16 cellular contexts compared by ENCODE assay signal in the genomic region with DNA sequence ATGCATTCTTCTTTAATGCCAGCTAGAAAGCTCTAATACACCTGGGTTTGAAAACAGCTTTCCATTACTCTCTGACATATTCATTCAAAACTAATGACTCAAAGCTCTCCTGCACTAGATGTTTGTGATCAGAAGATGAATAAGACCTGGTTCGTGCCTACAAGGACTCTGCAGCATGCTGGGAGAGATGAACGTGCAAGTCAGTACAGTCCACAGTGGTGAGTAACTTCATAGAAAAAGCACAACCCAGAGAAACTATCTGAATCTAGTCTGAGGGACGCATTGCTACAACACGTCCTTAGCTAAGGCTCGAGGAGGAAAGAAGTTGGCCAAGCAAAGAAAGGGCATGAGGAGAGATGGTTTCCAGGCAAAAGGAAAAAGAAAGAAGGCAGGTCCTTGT.
DNase-seq lines count a peak whose midpoint lies in the region; ATAC-seq and TF ChIP-seq lines count a peak whose summit lies in the region.
"Had no signal": no experiment of that assay in that cellular context is flagged by ENCODE, and none has a peak within 500 bp of the region (broad histone marks: within the 10 kb centered on the region; RNA-seq: fewer than 3 reads in every experiment).

No MANE protein-coding gene starts in this region.

- peak overlapping the region; percentile 97 for H2BK120ac ChIP-seq in IMR-90 (ENCODE audit: low read depth, low read length)

- ATAC-seq in IMR-90 (ENCODE audit: low read depth) (peak; percentile 82), HG03520 (IDR thresholded peaks at IDR 0.05; ENCODE audit: unreplicated experiment) (no peak)
- no peak for ATAC-seq in activated T-helper 17 cell treated with anti-CD3 and anti-CD28 coated beads, Interleukin-2, amount 50 U/mL, for 72 hours (replicated peaks)
- ATAC-seq: activated CD4-positive, CD25-positive, alpha-beta regulatory T cell treated with anti-CD3 and anti-CD28 coated beads, Interleukin-2, amount 50 U/mL, for 24 hours; activated naive CD8-positive, alpha-beta T cell treated with anti-CD3 and anti-CD28 coated beads, Interleukin-2, amount 50 U/mL, for 24 hours had no signal

- BruUV-seq in IMR-90 (replicated peaks; lab: Mats Ljungman, UMichigan): no TSS peak
- no TSS peak for BruUV-seq in mammary epithelial cell (replicated peaks; lab: Mats Ljungman, UMichigan)

- peak overlapping the region; percentile 47 for H2AK9ac ChIP-seq in IMR-90 (replicated peaks; ENCODE audit: low read depth, low read length, poor library complexity)

- TF ChIP-seq RAD21 in IMR-90 (IDR thresholded peaks at IDR 0.05; ENCODE audit: low read length): no peak; the same call in 1 of the 2 replicates

- no peaks in the 10 kb centered on the region for H3K9me3 ChIP-seq in IMR-90 (ENCODE audit: control insufficient read depth, insufficient read depth, low read length)
- H3K9me3 ChIP-seq in mammary epithelial cell (replicated peaks; ENCODE audit: insufficient read depth, low read length): no peaks in the 10 kb centered on the region
- H3K9me3 ChIP-seq: BLaER1, esophagus muscularis mucosa had no signal

- H2AFZ ChIP-seq in IMR-90 (replicated peaks; ENCODE audit: low read length, poor library complexity) (peak overlapping the region; percentile 65), mammary epithelial cell (ENCODE audit: low read depth, low read length) (peak overlapping the region; percentile 62)

- H3K79me1 ChIP-seq in IMR-90 (ENCODE audit: low read depth in 1 of 2, low read length in 2 of 2): no peaks in the 10 kb centered on the region

- TF ChIP-seq CTCF in IMR-90 (conservative IDR thresholded peaks at IDR 0.05; ENCODE audit: low read depth, low read length): no peak
- TF ChIP-seq CTCF in mammary epithelial cell (conservative IDR thresholded peaks at IDR 0.05 in 1 of 2, IDR thresholded peaks at IDR 0.05 in 1 of 2; ENCODE audit: extremely low read depth in 1 of 2, insufficient read depth in 1 of 2, low read depth in 1 of 2, low read length in 2 of 2): no peak

- peaks cover 16% of the 10 kb centered on the region for H3K9me1 ChIP-seq in IMR-90 (ENCODE audit: insufficient read depth, low read length)

- CTCF ChIA-PET in IMR-90 (lab: Yijun Ruan, JAX): interaction anchor here (0.8 to 1.4 kb wide), 3 partner anchors 19 to 265 kb away, joined by 3 to 4 read pairs (median 4); no protein-coding TSS in a partner anchor
- CTCF ChIA-PET in mammary epithelial cell (lab: Charles Lee; ENCODE audit: low non-redundant PET): interaction anchor here (0.7 kb wide), 1 partner anchor 202 kb away, joined by 3 read pairs; no protein-coding TSS in a partner anchor

- H3K4me1 ChIP-seq in IMR-90 (ENCODE audit: control insufficient read depth, insufficient read depth, low read length) (peaks cover 22% of the 10 kb centered on the region), mammary epithelial cell (ENCODE audit: insufficient read depth, low read length) (peaks cover 73% of the 10 kb centered on the region)
- H3K4me1 ChIP-seq: BLaER1 had no signal

- peak overlapping the region; percentile 97 for H2BK20ac ChIP-seq in IMR-90 (ENCODE audit: low read depth, low read length)

- peak overlapping the region; percentile 89 for H3K23ac ChIP-seq in IMR-90 (ENCODE audit: low read depth, low read length)

- TF ChIP-seq POLR2A in IMR-90 (IDR thresholded peaks at IDR 0.05; ENCODE audit: low read depth, low read length): peak; percentile 63; the same call in 1 of the 2 replicates

- H2BK15ac ChIP-seq in IMR-90 (ENCODE audit: low read depth, low read length): peak overlapping the region; percentile 82; the same call in 2 of the 3 replicates

- H3K18ac ChIP-seq in IMR-90 (ENCODE audit: low read depth, low read length): peak overlapping the region; percentile 42; the same call in 1 of the 2 replicates

- H3K4ac ChIP-seq in IMR-90 (ENCODE audit: low read depth, low read length): peak overlapping the region; percentile 92

- no peaks in the 10 kb centered on the region for H3K79me2 ChIP-seq in mammary epithelial cell (ENCODE audit: insufficient read depth, low read length)

- H2BK5ac ChIP-seq in IMR-90 (ENCODE audit: low read depth, low read length, poor library complexity, severe bottlenecking): peak overlapping the region; percentile 99

- H3K4me2 ChIP-seq in IMR-90 (ENCODE audit: low read depth, low read length) (peak overlapping the region; percentile 15; the same call in 1 of the 2 replicates), mammary epithelial cell (ENCODE audit: insufficient read depth, low read depth, low read length) (peak overlapping the region; percentile 45)
- H3K4me2 ChIP-seq: BLaER1 had no signal

- peak overlapping the region; percentile 62; the same call in 1 of the 2 replicates for H4K5ac ChIP-seq in IMR-90 (ENCODE audit: low read depth, low read length)

- H3K27ac ChIP-seq in IMR-90 (ENCODE audit: insufficient read depth, low read length) (peak overlapping the region; percentile 70), mammary epithelial cell (ENCODE audit: insufficient read depth, low read depth, low read length) (peak overlapping the region; percentile 91)
- H3K27ac ChIP-seq: BLaER1, esophagus muscularis mucosa had no signal

- POLR2A ChIA-PET in IMR-90 (lab: Charles Lee; ENCODE audit: unreplicated experiment): interaction anchor here (0.9 kb wide), 1 partner anchor 77 kb away, joined by 8 read pairs; no protein-coding TSS in a partner anchor

- H3K36me3 ChIP-seq in IMR-90 (ENCODE audit: control insufficient read depth, insufficient read depth, low read length) (no peaks in the 10 kb centered on the region), mammary epithelial cell (ENCODE audit: insufficient read depth, low read length) (no peaks in the 10 kb centered on the region)
- H3K36me3 ChIP-seq: BLaER1, esophagus muscularis mucosa had no signal

- in situ Hi-C loops in IMR-90 (cut with MboI; ENCODE audit: low sequenced_read_pairs): loop anchor here (10.0 kb wide), 1 partner anchor 231 kb away; the partner anchor contains the start of gene OSR1
- in situ Hi-C loops in mammary epithelial cell (cut with MboI; ENCODE audit: low sequenced_read_pairs in 2 of 2): no loop called here

- H3K9ac ChIP-seq in IMR-90 (ENCODE audit: low read depth, low read length): peak overlapping the region; percentile 30; the same call in 1 of the 2 replicates
- peak overlapping the region; percentile 29 for H3K9ac ChIP-seq in mammary epithelial cell (ENCODE audit: insufficient read depth, low read length)
- H3K9ac ChIP-seq: BLaER1 had no signal

- no peak overlapping the region for H3K27ac Mint-ChIP-seq in activated T-helper 17 cell treated with anti-CD3 and anti-CD28 coated beads, Interleukin-2, amount 50 U/mL, for 72 hours
- no peak overlapping the region for H3K27ac Mint-ChIP-seq in T-helper 2 cell treated with Interferon-gamma antibody and Interleukin-4, amounts not matched to agents 5 μg/mL and 100 μg/mL, for 36 hours
- H3K27ac Mint-ChIP-seq: activated naive CD8-positive, alpha-beta T cell treated with anti-CD3 and anti-CD28 coated beads, Interleukin-2, amount 50 U/mL, for 24 hours; immature natural killer cell had no signal

- H3K56ac ChIP-seq in IMR-90 (ENCODE audit: extremely low read depth, insufficient read depth, low read length): peak overlapping the region; percentile 91

- intact Hi-C loops in IMR-90 (cut with micrococcal nuclease): loop anchor here (5.0 to 10.0 kb wide), 3 partner anchors 233 to 689 kb away; partner anchors contain the start of gene OSR1
- intact Hi-C loops in mammary epithelial cell (cut with micrococcal nuclease): loop anchor here (5.0 to 10.0 kb wide), 6 partner anchors 52 to 372 kb away; partner anchors contain the start of gene OSR1

- dilution Hi-C loops in IMR-90 (cut with HindIII; ENCODE audit: low sequenced_read_pairs, unreplicated experiment): no loop called here
- dilution Hi-C loops in mammary epithelial cell (cut with HindIII; ENCODE audit: low sequenced_read_pairs): loop anchor here (5.0 kb wide), 1 partner anchor 103 kb away; no protein-coding TSS in a partner anchor

- H3K4me3 Mint-ChIP-seq in activated T-helper 17 cell treated with anti-CD3 and anti-CD28 coated beads, Interleukin-2, amount 50 U/mL, for 72 hours: no peak overlapping the region
- H3K4me3 Mint-ChIP-seq in T-helper 2 cell treated with Interferon-gamma antibody and Interleukin-4, amounts not matched to agents 5 μg/mL and 100 μg/mL, for 36 hours: no peak overlapping the region
- H3K4me3 Mint-ChIP-seq: activated naive CD8-positive, alpha-beta T cell treated with anti-CD3 and anti-CD28 coated beads, Interleukin-2, amount 50 U/mL, for 24 hours; immature natural killer cell had no signal

- H4K91ac ChIP-seq in IMR-90 (ENCODE audit: insufficient read depth, low read depth, low read length): peak overlapping the region; percentile 85

- H4K8ac ChIP-seq in IMR-90 (ENCODE audit: low read depth in 2 of 2, low read length in 2 of 2): peak overlapping the region; percentile 25 to 88; a peak in 3 of 4 replicates

- H3K4me3 ChIP-seq in IMR-90 (ENCODE audit: insufficient read depth, low read depth, low read length) (no peak overlapping the region), mammary epithelial cell (replicated peaks in 1 of 3; ENCODE audit: insufficient read depth in 1 of 3, low read depth in 2 of 3, low read length in 3 of 3) (no peak overlapping the region)
- H3K4me3 ChIP-seq: BLaER1, esophagus muscularis mucosa had no signal

- peak; percentile 59 for DNase-seq in AG08396 (ENCODE audit: low spot score)
- DNase-seq in IMR-90: peak; percentile 95
- DNase-seq in mammary epithelial cell: peak; percentile 97
- peak; percentile 47 for DNase-seq in kidney glomerular epithelial cell (lab: John Stamatoyannopoulos, UW)
- no peak for DNase-seq in stimulated activated naive CD4-positive, alpha-beta T cell treated with Interleukin-2 at 50 U/mL for 16 hours (lab: John Stamatoyannopoulos, UW)
- DNase-seq in T-helper 2 cell treated with Interferon-gamma antibody and Interleukin-4, amounts not matched to agents 5 μg/mL and 100 μg/mL, for 36 hours (ENCODE audit: low spot score): no peak
- DNase-seq: activated naive CD8-positive, alpha-beta T cell treated with anti-CD3 and anti-CD28 coated beads, Interleukin-2, amount 50 U/mL, for 24 hours; cortex of kidney; immature natural killer cell; NCI-H1092; NCI-H2227 treated with DMSO at 0.1 percent for 48 hours had no signal

- H4K20me1 ChIP-seq in IMR-90 (ENCODE audit: insufficient read depth, low read length) (no peaks in the 10 kb centered on the region), mammary epithelial cell (ENCODE audit: insufficient read depth, low read length) (no peaks in the 10 kb centered on the region)
- H4K20me1 ChIP-seq: BLaER1 had no signal

- H3K27me3 ChIP-seq in IMR-90 (ENCODE audit: control insufficient read depth, insufficient read depth, low read length): no peaks in the 10 kb centered on the region
- no peaks in the 10 kb centered on the region for H3K27me3 ChIP-seq in mammary epithelial cell (ENCODE audit: insufficient read depth, low read length)
- H3K27me3 ChIP-seq: BLaER1, esophagus muscularis mucosa had no signal

- H2AK5ac ChIP-seq in IMR-90 (ENCODE audit: low read depth, low read length): peak overlapping the region; percentile 85; the same call in 1 of the 2 replicates

- no CpG with 5 or more reads among the region's 5 CpGs for WGBS in IMR-90 (ENCODE audit: extremely low coverage in 2 of 2, insufficient read length in 1 of 2), 2 experiments
- 0% methylated on average over 5 of the region's 5 CpGs for WGBS in mammary epithelial cell (ENCODE audit: low coverage, missing lambda C conversion rate)

- no peaks in the 10 kb centered on the region for H3K9me3 Mint-ChIP-seq in activated T-helper 17 cell treated with anti-CD3 and anti-CD28 coated beads, Interleukin-2, amount 50 U/mL, for 72 hours
- H3K9me3 Mint-ChIP-seq in T-helper 2 cell treated with Interferon-gamma antibody and Interleukin-4, amounts not matched to agents 5 μg/mL and 100 μg/mL, for 36 hours: no peaks in the 10 kb centered on the region
- H3K9me3 Mint-ChIP-seq: activated naive CD8-positive, alpha-beta T cell treated with anti-CD3 and anti-CD28 coated beads, Interleukin-2, amount 50 U/mL, for 24 hours had no signal

- no peaks in the 10 kb centered on the region for H3K36me3 Mint-ChIP-seq in activated T-helper 17 cell treated with anti-CD3 and anti-CD28 coated beads, Interleukin-2, amount 50 U/mL, for 72 hours (ENCODE audit: low read depth)
- H3K36me3 Mint-ChIP-seq in T-helper 2 cell treated with Interferon-gamma antibody and Interleukin-4, amounts not matched to agents 5 μg/mL and 100 μg/mL, for 36 hours (ENCODE audit: low read depth): no peaks in the 10 kb centered on the region

- H3K27me3 Mint-ChIP-seq in activated T-helper 17 cell treated with anti-CD3 and anti-CD28 coated beads, Interleukin-2, amount 50 U/mL, for 72 hours: no peaks in the 10 kb centered on the region
- H3K27me3 Mint-ChIP-seq in T-helper 2 cell treated with Interferon-gamma antibody and Interleukin-4, amounts not matched to agents 5 μg/mL and 100 μg/mL, for 36 hours (ENCODE audit: low read depth): no peaks in the 10 kb centered on the region
- H3K27me3 Mint-ChIP-seq: activated naive CD8-positive, alpha-beta T cell treated with anti-CD3 and anti-CD28 coated beads, Interleukin-2, amount 50 U/mL, for 24 hours had no signal

- peak overlapping the region; percentile 90 for H3K14ac ChIP-seq in IMR-90 (replicated peaks; ENCODE audit: low read depth, low read length)

- H3K4me1 Mint-ChIP-seq in activated T-helper 17 cell treated with anti-CD3 and anti-CD28 coated beads, Interleukin-2, amount 50 U/mL, for 72 hours: no peaks in the 10 kb centered on the region
- H3K4me1 Mint-ChIP-seq in T-helper 2 cell treated with Interferon-gamma antibody and Interleukin-4, amounts not matched to agents 5 μg/mL and 100 μg/mL, for 36 hours (ENCODE audit: low read depth): no peaks in the 10 kb centered on the region
- H3K4me1 Mint-ChIP-seq: activated naive CD8-positive, alpha-beta T cell treated with anti-CD3 and anti-CD28 coated beads, Interleukin-2, amount 50 U/mL, for 24 hours; immature natural killer cell had no signal

Comparison
In these comparisons a context has a peak if more than half of its experiments do, and no peak if none do; other contexts are left out.
1. DNase-seq: peak in AG08396 (single experiment), IMR-90 (single experiment), mammary epithelial cell (single experiment) and kidney glomerular epithelial cell (single experiment); none in stimulated activated naive CD4-positive, alpha-beta T cell treated with Interleukin-2 at 50 U/mL for 16 hours (single experiment) and T-helper 2 cell treated with Interferon-gamma antibody and Interleukin-4, amounts not matched to agents 5 μg/mL and 100 μg/mL, for 36 hours (single experiment).